8 cellular contexts compared by ENCODE assay signal in the genomic region with DNA sequence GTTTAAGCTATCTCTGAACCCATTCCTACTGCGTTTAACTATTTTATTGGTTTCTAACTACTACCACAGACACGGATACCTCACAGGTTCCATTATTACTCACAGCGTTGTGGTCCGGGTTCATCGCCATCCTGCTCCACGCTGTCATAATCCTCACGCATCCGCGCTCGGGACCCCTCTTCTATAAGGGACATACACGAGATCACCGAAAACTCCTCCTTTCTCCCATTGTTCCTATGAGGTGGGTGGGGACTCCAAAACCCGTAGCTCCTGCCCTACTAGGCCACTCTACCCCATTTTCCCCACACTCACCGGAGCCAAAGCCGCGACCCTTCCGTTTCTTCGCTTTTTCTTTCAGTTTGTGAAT.
A peak's percentile ranks its signal among the peaks of the same experiment; 100 is the strongest.
DNase-seq lines count a peak whose midpoint lies in the region; ATAC-seq lines count a peak whose summit lies in the region.

No MANE protein-coding gene starts in this region.

- ATAC-seq in HG03159 (IDR thresholded peaks at IDR 0.05; ENCODE audit: unreplicated experiment), result peak; percentile 10
- ATAC-seq in HG02623 (IDR thresholded peaks at IDR 0.05; ENCODE audit: unreplicated experiment), result no peak

- H3K27me3 ChIP-seq in BLaER1 treated with 17β-estradiol and CSF1 and Interleukin-3, amounts not matched to agents 10 nM and 100 nM, result no peaks in the 10 kb centered on the region

- peak overlapping the region; percentile 84 to 97 (median 92) for H3K4me2 ChIP-seq in BLaER1 treated with 17β-estradiol and CSF1 and Interleukin-3, amounts not matched to agents 10 nM and 100 nM

- H3K36me3 ChIP-seq in BLaER1 treated with 17β-estradiol and CSF1 and Interleukin-3, amounts not matched to agents 10 nM and 100 nM, result peaks cover 25 to 36% (median 31%) of the 10 kb centered on the region in 11 experiments

- peak overlapping the region; percentile 90 to 99 (median 94) for H3K9ac ChIP-seq in BLaER1 treated with 17β-estradiol and CSF1 and Interleukin-3, amounts not matched to agents 10 nM and 100 nM

- peak; percentile 40 for DNase-seq in activated T-cell treated with anti-CD3 and anti-CD28 coated beads for 4 hours
- peak in 2 of 3 donors; percentile 34 to 36 for DNase-seq in stimulated activated CD4-positive, alpha-beta T cell treated with anti-CD3 and anti-CD28 coated beads, TNF-alpha, amount 100 ng/mL, for 48 hours (ENCODE audit: low read depth in 3 of 3)
- no peak for DNase-seq in DMS53 (lab: John Stamatoyannopoulos, UW)
- DNase-seq in NCI-H187 (lab: John Stamatoyannopoulos, UW), result no peak

- H3K4me1 ChIP-seq in BLaER1 treated with 17β-estradiol and CSF1 and Interleukin-3, amounts not matched to agents 10 nM and 100 nM, result peaks cover 17 to 30% (median 24%) of the 10 kb centered on the region in 10 experiments

- H3K27ac ChIP-seq in BLaER1 treated with 17β-estradiol and CSF1 and Interleukin-3, amounts not matched to agents 10 nM and 100 nM, result peak overlapping the region; percentile 94 to 100 (median 96)

- peak overlapping the region; percentile 74 to 94 (median 80) for H3K4me3 ChIP-seq in BLaER1 treated with 17β-estradiol and CSF1 and Interleukin-3, amounts not matched to agents 10 nM and 100 nM
- H3K4me3 ChIP-seq in iPS-18c (ENCODE audit: insufficient read depth, low read depth, low read length), result peak overlapping the region; percentile 75

- H4K20me1 ChIP-seq in BLaER1 treated with 17β-estradiol and CSF1 and Interleukin-3, amounts not matched to agents 10 nM and 100 nM, result peaks cover 0 to 14% (median 0%) of the 10 kb centered on the region in 11 experiments; a peak in 4 of 22 replicates

- H3K9me3 ChIP-seq in BLaER1 treated with 17β-estradiol and CSF1 and Interleukin-3, amounts not matched to agents 10 nM and 100 nM (replicated peaks in 1 of 11), result no peaks in the 10 kb centered on the region
- H3K9me3 ChIP-seq in iPS-18c (ENCODE audit: control insufficient read depth, insufficient read depth, low read length), result no peaks in the 10 kb centered on the region

Comparison
In these comparisons a context has a peak if more than half of its experiments do, and no peak if none do; other contexts are left out.
1. DNase-seq: peak in activated T-cell treated with anti-CD3 and anti-CD28 coated beads for 4 hours (single experiment) and stimulated activated CD4-positive, alpha-beta T cell treated with anti-CD3 and anti-CD28 coated beads, TNF-alpha, amount 100 ng/mL, for 48 hours (2 of 3); none in DMS53 (single experiment) and NCI-H187 (0 of 2).